In the genomic region with DNA sequence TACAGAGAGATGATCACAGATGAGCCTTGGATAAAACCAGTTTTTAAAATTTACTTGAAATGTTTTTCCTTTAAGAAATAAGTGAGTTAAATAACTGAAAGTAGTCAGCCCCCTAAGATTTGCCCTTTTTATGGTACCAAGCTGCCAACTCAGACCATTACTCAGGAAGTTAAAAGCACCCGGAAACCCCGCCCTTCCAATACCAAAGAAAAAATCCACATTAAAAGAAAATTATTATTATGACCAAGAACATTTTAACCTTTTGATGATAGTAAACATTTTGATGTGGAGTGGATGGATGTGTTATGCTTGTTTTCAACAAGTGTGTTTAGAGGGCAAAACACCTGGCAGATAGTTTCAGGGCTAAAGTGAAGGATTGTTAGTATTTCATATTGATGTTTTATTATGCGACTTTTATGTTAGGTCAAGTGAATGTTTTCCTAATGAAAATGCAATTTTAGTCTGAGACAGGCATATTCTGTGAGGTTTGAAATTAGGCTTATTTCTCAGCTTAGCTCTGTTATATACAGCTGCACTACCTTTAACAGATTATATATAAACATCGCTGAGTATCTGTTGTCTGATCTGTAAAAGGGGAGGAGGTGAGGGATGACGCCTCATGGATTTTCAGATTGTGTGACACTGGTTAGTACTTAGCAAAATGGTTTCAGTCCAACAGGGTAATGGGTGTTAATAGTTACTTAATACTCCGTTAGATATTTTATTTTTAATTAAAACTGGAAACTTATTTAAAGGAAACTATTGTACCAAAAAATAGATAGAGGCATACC, we compare ENCODE assay signal across 13 cellular contexts.
DNase-seq lines count a peak whose midpoint lies in the region; ATAC-seq, FAIRE-seq and TF ChIP-seq lines count a peak whose summit lies in the region.
"Had no signal": no experiment of that assay in that cellular context is flagged by ENCODE, and none has a peak within 500 bp of the region (broad histone marks: within the 10 kb centered on the region; RNA-seq: fewer than 3 reads in every experiment).

No MANE protein-coding gene starts in this region.

- H3K79me2 ChIP-seq in Loucy (ENCODE audit: insufficient read depth, low read length), result peaks cover 79% of the 10 kb centered on the region
- H3K79me2 ChIP-seq in GM12878 (ENCODE audit: control insufficient read depth, insufficient read depth, low read length), result peaks cover 32% of the 10 kb centered on the region

- H3K27ac ChIP-seq in heart left ventricle, result peak overlapping the region in 7 of 12 donors; percentile 14 to 67 (median 44)
- no peak overlapping the region for H3K27ac ChIP-seq in GM12878 (ENCODE audit: control insufficient read depth, insufficient read depth)
- no peak overlapping the region for H3K27ac ChIP-seq in kidney (ENCODE audit: low read depth in 2 of 2, low read length in 2 of 2)

- SMC1A ChIA-PET in GM12878 (lab: Charles Lee; ENCODE audit: uncharacterized antibody, unreplicated experiment), result interaction anchor here (0.7 kb wide), 1 partner anchor 88 kb away, joined by 3 read pairs; no protein-coding TSS in a partner anchor

- H4K20me1 ChIP-seq in Loucy (ENCODE audit: insufficient read depth, low read length, poor library complexity, severe bottlenecking) (peaks cover 37% of the 10 kb centered on the region), GM12878 (ENCODE audit: control insufficient read depth, insufficient read depth) (no peaks in the 10 kb centered on the region)

- H3K9ac ChIP-seq in Loucy (ENCODE audit: low read depth, low read length, poor library complexity, severe bottlenecking) (no peak overlapping the region), GM12878 (ENCODE audit: control insufficient read depth, insufficient read depth, low read length) (no peak overlapping the region), kidney (ENCODE audit: low read length in 2 of 2) (no peak overlapping the region)

- 73 to 87% (median 80%) methylated on average over 6 of the region's 6 CpGs for WGBS in heart left ventricle, 4 donors
- WGBS in GM12878 (ENCODE audit: insufficient coverage, insufficient replicate concordance, low lambda C conversion rate, missing lambda C conversion rate), result 95% methylated on average over 6 of the region's 6 CpGs

- TF ChIP-seq CTCF in heart left ventricle (IDR thresholded peaks at IDR 0.05) (no peak), Loucy (conservative IDR thresholded peaks at IDR 0.05; ENCODE audit: low read length) (no peak), GM12878 (IDR thresholded peaks at IDR 0.05 in 2 of 3, conservative IDR thresholded peaks at IDR 0.05 in 1 of 3; ENCODE audit: control insufficient read depth in 2 of 3, extremely low read depth in 1 of 3, insufficient read depth in 1 of 3, low read depth in 3 of 3, low read length in 3 of 3) (no peak), kidney (IDR thresholded peaks at IDR 0.05; ENCODE audit: borderline replicate concordance, extremely low read depth, insufficient read depth) (no peak)

- H2AFZ ChIP-seq in Loucy (ENCODE audit: low read length), result no peak overlapping the region
- no peak overlapping the region for H2AFZ ChIP-seq in GM12878 (ENCODE audit: control insufficient read depth, low read depth, low read length)

- no peak for TF ChIP-seq EP300 in GM12878 (IDR thresholded peaks at IDR 0.05; ENCODE audit: borderline replicate concordance in 1 of 2, control insufficient read depth in 1 of 2, low read depth in 2 of 2, low read length in 2 of 2)

- intact Hi-C loops in heart left ventricle (cut with DNase I) (loop anchor here in 1 of 10 donors (10.0 kb wide), 1 partner anchor 63 kb away; no protein-coding TSS in a partner anchor), left ventricle myocardium superior (cut with micrococcal nuclease) (no loop called here), GM12878 (cut with micrococcal nuclease; ENCODE audit: unreplicated experiment) (no loop called here), kidney (cut with DNase I) (no loop called here)

- TF ChIP-seq POLR2A in heart left ventricle (IDR thresholded peaks at IDR 0.05) (no peak), GM12878 (IDR thresholded peaks at IDR 0.05; ENCODE audit: low read depth, low read length) (no peak)

- DNase-seq in heart left ventricle (no peak), left ventricle myocardium superior (no peak), GM12878 (ENCODE audit: low read depth, low spot score) (no peak), kidney (no peak), middle frontal gyrus (ENCODE audit: extremely low spot score, low spot score) (no peak), globus pallidus (ENCODE audit: low spot score) (no peak)
- DNase-seq: BE2C, KG1, MG63, NCI-H1105, NCI-H1694 treated with DMSO at 0.1 percent for 48 hours, NCI-H345 had no signal

- peaks cover 0 to 65% (median 22%) of the 10 kb centered on the region in 12 donors for H3K4me1 ChIP-seq in heart left ventricle
- peaks cover 6% of the 10 kb centered on the region for H3K4me1 ChIP-seq in Loucy (ENCODE audit: insufficient read depth, low read length, poor library complexity, severe bottlenecking)
- H3K4me1 ChIP-seq in GM12878 (ENCODE audit: control insufficient read depth, insufficient read depth, low read length), result no peaks in the 10 kb centered on the region
- H3K4me1 ChIP-seq in kidney (ENCODE audit: control insufficient read depth in 1 of 2, insufficient read depth in 1 of 2, low read depth in 1 of 2, low read length in 2 of 2), result peaks cover 0 to 4% of the 10 kb centered on the region in 2 donors
- H3K4me1 ChIP-seq: BE2C had no signal

- peak overlapping the region; percentile 52 for H3K4me2 ChIP-seq in Loucy (ENCODE audit: low read depth, low read length, poor library complexity, severe bottlenecking)
- no peak overlapping the region for H3K4me2 ChIP-seq in GM12878 (ENCODE audit: control insufficient read depth, insufficient read depth)

- TSS peak; percentile 17 for BruUV-seq in GM12878 (replicated peaks; lab: Mats Ljungman, UMichigan)

- in situ Hi-C loops in GM12878 (cut with MboI), result no loop called here

- ATAC-seq in heart left ventricle (no peak), left ventricle myocardium superior (no peak), GM12878 (no peak)

- no peaks in the 10 kb centered on the region for H3F3A ChIP-seq in Loucy (ENCODE audit: low read depth)

- POLR2A ChIA-PET in GM12878 (lab: Charles Lee), result no interaction called here

- RAD21 ChIA-PET in GM12878 (lab: Charles Lee; ENCODE audit: unreplicated experiment), result no interaction called here

- FAIRE-seq in GM12878 (lab: Jason Lieb, UNC) (no peak), kidney (lab: Jason Lieb, UNC) (peak; percentile 37)

- CTCF ChIA-PET in GM12878 (lab: Yijun Ruan, JAX), result interaction anchor here (0.6 kb wide), 1 partner anchor 65 kb away, joined by 3 read pairs; no protein-coding TSS in a partner anchor

- H3K4me3 ChIP-seq in heart left ventricle (no peak overlapping the region), Loucy (ENCODE audit: low read length, poor library complexity, severe bottlenecking) (peak overlapping the region; percentile 39), GM12878 (no peak overlapping the region), kidney (ENCODE audit: low read length in 2 of 2) (no peak overlapping the region)
- H3K4me3 ChIP-seq: MG63 had no signal

- no peak for TF ChIP-seq RAD21 in GM12878 (IDR thresholded peaks at IDR 0.05; ENCODE audit: insufficient read depth, low read depth, low read length)

- H3K9me2 ChIP-seq in Loucy (replicated peaks; ENCODE audit: low read depth, low read length), result no peaks in the 10 kb centered on the region

- H3K9me3 ChIP-seq in heart left ventricle (no peaks in the 10 kb centered on the region), Loucy (ENCODE audit: insufficient read depth, low read depth, low read length) (no peaks in the 10 kb centered on the region), GM12878 (replicated peaks; ENCODE audit: control insufficient read depth, insufficient read depth, low read length) (no peaks in the 10 kb centered on the region; the same call in 2 of the 3 replicates), kidney (ENCODE audit: control insufficient read depth in 1 of 2, low read length in 2 of 2) (no peaks in the 10 kb centered on the region)
- H3K9me3 ChIP-seq: BE2C, MG63 had no signal

- peaks cover 0 to 5% (median 0%) of the 10 kb centered on the region in 9 donors for H3K36me3 ChIP-seq in heart left ventricle
- H3K36me3 ChIP-seq in Loucy (ENCODE audit: insufficient read depth, low read length), result no peaks in the 10 kb centered on the region; the same call in 1 of the 2 replicates
- no peaks in the 10 kb centered on the region; a peak in 3 of 4 replicates for H3K36me3 ChIP-seq in GM12878 (ENCODE audit: control insufficient read depth in 2 of 2, insufficient read depth in 2 of 2, low read length in 1 of 2)
- no peaks in the 10 kb centered on the region for H3K36me3 ChIP-seq in kidney (ENCODE audit: control insufficient read depth in 1 of 2, insufficient read depth in 2 of 2, low read length in 2 of 2)
- H3K36me3 ChIP-seq: BE2C had no signal

- H3K27me3 ChIP-seq in heart left ventricle, result no peaks in the 10 kb centered on the region
- no peaks in the 10 kb centered on the region for H3K27me3 ChIP-seq in Loucy (ENCODE audit: insufficient read depth, low read length, poor library complexity, severe bottlenecking)
- H3K27me3 ChIP-seq in GM12878 (replicated peaks in 1 of 2; ENCODE audit: control insufficient read depth in 2 of 2, insufficient read depth in 2 of 2, low read length in 1 of 2), result no peaks in the 10 kb centered on the region
- H3K27me3 ChIP-seq: BE2C, MG63 had no signal

TF ChIP-seq in GM12878, 131 proteins besides CTCF, POLR2A, EP300 and RAD21:
- TF ChIP-seq PML (IDR thresholded peaks at IDR 0.05; ENCODE audit: low read length) (no peak), ESRRA (IDR thresholded peaks at IDR 0.05; ENCODE audit: low read length) (no peak), KDM1A (IDR thresholded peaks at IDR 0.05; ENCODE audit: borderline replicate concordance) (no peak), IKZF1 (conservative IDR thresholded peaks at IDR 0.05) (no peak), YY1 (IDR thresholded peaks at IDR 0.05; ENCODE audit: low read depth, low read length) (no peak), RAD51 (IDR thresholded peaks at IDR 0.05) (no peak), GATAD2B (conservative IDR thresholded peaks at IDR 0.05; ENCODE audit: low read depth) (no peak)
TF ChIP-seq in GM12878: peak in this region for 0.

Comparison
In these comparisons a context has a peak if more than half of its experiments do, and no peak if none do; other contexts are left out.
1. H3K27ac ChIP-seq: peak in heart left ventricle (7 of 12); none in GM12878 (single experiment) and kidney (0 of 2).